Comparison of ENCODE assay signal across 11 cellular contexts in genomic region chr11:68028802-68029475, GRCh38. TPM values are rescaled to one million over a fixed set of nuclear protein-coding genes. Genes with fewer than 3 reads are reported as not detected.
DNase-seq lines count a peak whose midpoint lies in the region; ATAC-seq, FAIRE-seq and TF ChIP-seq lines count a peak whose summit lies in the region.
"Had no signal": no experiment of that assay in that cellular context is flagged by ENCODE, and none has a peak within 500 bp of the region (broad histone marks: within the 10 kb centered on the region; RNA-seq: fewer than 3 reads in every experiment).

No MANE protein-coding gene starts in this region.

- no peak for FAIRE-seq in bronchial epithelial cell (lab: Jason Lieb, UNC)

- no peak for TF ChIP-seq POLR2A in tibial nerve (IDR thresholded peaks at IDR 0.05)

- 87 to 89% methylated on average over 12 of the region's 12 CpGs for WGBS in tibial nerve, 2 donors

- H3K9me3 ChIP-seq in neutrophil, result no peaks in the 10 kb centered on the region
- H3K9me3 ChIP-seq in tibial nerve, result peaks cover 0 to 20% (median 0%) of the 10 kb centered on the region in 4 donors
- H3K9me3 ChIP-seq: body of pancreas, upper lobe of left lung had no signal

- no peak for TF ChIP-seq CTCF in GM12864 (IDR thresholded peaks at IDR 0.05; ENCODE audit: low read depth, low read length, missing control alignments)
- TF ChIP-seq CTCF in bronchial epithelial cell (IDR thresholded peaks at IDR 0.05; ENCODE audit: insufficient read depth, low read length, severe bottlenecking), result no peak
- no peak for TF ChIP-seq CTCF in neutrophil (IDR thresholded peaks at IDR 0.05)
- TF ChIP-seq CTCF in tibial nerve (IDR thresholded peaks at IDR 0.05), result no peak

- H3K27me3 ChIP-seq in bronchial epithelial cell (ENCODE audit: control insufficient read depth, insufficient read depth, low read length) (no peaks in the 10 kb centered on the region), neutrophil (no peaks in the 10 kb centered on the region), tibial nerve (no peaks in the 10 kb centered on the region)
- H3K27me3 ChIP-seq: body of pancreas, upper lobe of left lung had no signal

- DNase-seq in GM12864 (ENCODE audit: low read depth) (no peak), MV-4-11 (lab: John Stamatoyannopoulos, UW) (peak; percentile 16), bronchial epithelial cell (ENCODE audit: low read depth) (peak; percentile 68), tibial nerve (ENCODE audit: low spot score in 2 of 2) (no peak)
- DNase-seq: body of pancreas, NCI-H1417 treated with DMSO at 0.1 percent for 48 hours, T-helper 17 cell had no signal

- TF ChIP-seq EP300 in tibial nerve (IDR thresholded peaks at IDR 0.05), result no peak

- peaks cover 12% of the 10 kb centered on the region for H3K36me3 ChIP-seq in bronchial epithelial cell (ENCODE audit: control insufficient read depth, insufficient read depth, low read length)
- peaks cover 49% of the 10 kb centered on the region for H3K36me3 ChIP-seq in neutrophil
- H3K36me3 ChIP-seq in tibial nerve, result peaks cover 0 to 61% (median 6%) of the 10 kb centered on the region in 3 donors

- H3K4me1 ChIP-seq in neutrophil (ENCODE audit: control insufficient read depth in 1 of 2, insufficient read depth in 1 of 2, low read depth in 1 of 2, low read length in 1 of 2), result peaks cover 35 to 38% of the 10 kb centered on the region in 2 experiments
- H3K4me1 ChIP-seq in tibial nerve, result peaks cover 0 to 33% (median 16%) of the 10 kb centered on the region in 4 donors

- H3K27ac ChIP-seq in neutrophil, result peak overlapping the region; percentile 85
- H3K27ac ChIP-seq in tibial nerve, result peak overlapping the region in 1 of 4 donors; percentile 0
- H3K27ac ChIP-seq: body of pancreas had no signal

- peak overlapping the region; percentile 61 for H3K4me3 ChIP-seq in GM12864 (ENCODE audit: low read depth, low read length)
- no peak overlapping the region for H3K4me3 ChIP-seq in bronchial epithelial cell (ENCODE audit: low read depth, low read length)
- H3K4me3 ChIP-seq in neutrophil (ENCODE audit: low read depth in 1 of 2, low read length in 1 of 2), result no peak overlapping the region
- H3K4me3 ChIP-seq in tibial nerve, result no peak overlapping the region
- H3K4me3 ChIP-seq: body of pancreas had no signal

- ATAC-seq in GM18511 (IDR thresholded peaks at IDR 0.05; ENCODE audit: unreplicated experiment) (no peak), HG02981 (IDR thresholded peaks at IDR 0.05; ENCODE audit: unreplicated experiment) (no peak)
- ATAC-seq: body of pancreas, T-helper 17 cell had no signal

RNA-seq across cellular contexts. Expression of gene NDUFS8, which starts 1.5 kb away (rescaled TPM):
- 84.0 and 127 TPM in 2 replicates for total RNA-seq in bronchial epithelial cell
- 100 to 1,000 TPM; 143 to 205 (median 180) TPM for total RNA-seq in tibial nerve

RNA-seq across cellular contexts. Expression of gene TCIRG1, which starts 9.9 kb away (rescaled TPM):
- 29.1 and 30.5 TPM in 2 replicates for total RNA-seq in bronchial epithelial cell
- 100 to 1,000 TPM; 142 to 439 (median 183) TPM for total RNA-seq in tibial nerve

RNA-seq across cellular contexts. Expression of gene ALDH3B1, which starts 18.8 kb away (rescaled TPM):
- 4.6 and 6.1 TPM in 2 replicates for total RNA-seq in bronchial epithelial cell
- 100 to 1,000 TPM in 1 of 4 donors, 10 to 100 TPM in 3; 80.4 to 137 (median 91.8) TPM for total RNA-seq in tibial nerve

RNA-seq across cellular contexts. Expression of gene UNC93B1, which starts 25.0 kb away (rescaled TPM):
- total RNA-seq in bronchial epithelial cell (26.4 and 56.3 TPM in 2 replicates), tibial nerve (10 to 100 TPM; 43.5 to 75.9 (median 44.2) TPM)

Comparison
In these comparisons a context has a peak if more than half of its experiments do, and no peak if none do; other contexts are left out.
1. DNase-seq: peak in MV-4-11 (single experiment) and bronchial epithelial cell (single experiment); none in GM12864 (single experiment) and tibial nerve (0 of 2).
2. RNA of gene ALDH3B1, which starts 18.8 kb away (total RNA-seq): 80.4 to 137 TPM in tibial nerve; 4.6 to 6.1 TPM in bronchial epithelial cell; every median in the first group is over 10 times any median in the second.